In the genomic region with DNA sequence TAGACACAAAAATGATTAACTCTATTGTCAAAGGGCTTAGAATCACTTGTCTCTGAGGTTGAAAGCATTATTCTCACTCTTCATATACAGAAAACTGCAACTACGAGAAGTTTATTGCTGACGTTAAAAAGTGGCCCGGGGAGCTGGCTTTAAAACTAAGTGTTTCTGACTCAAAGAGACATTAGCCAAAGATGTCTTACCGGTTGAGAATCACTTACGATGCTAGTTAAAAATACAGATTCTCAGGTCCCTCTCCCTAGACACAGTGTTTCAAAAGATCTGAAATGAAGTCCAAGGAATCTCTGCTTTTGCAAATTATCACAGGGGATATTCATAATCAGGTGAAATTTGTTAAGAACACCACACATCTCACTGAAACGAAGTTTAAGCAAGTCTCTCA, we compare ENCODE assay signal across 8 cellular contexts. TPM values are rescaled to one million over a fixed set of nuclear protein-coding genes. Genes with fewer than 3 reads are reported as not detected.
DNase-seq lines count a peak whose midpoint lies in the region; ATAC-seq, FAIRE-seq and TF ChIP-seq lines count a peak whose summit lies in the region.

No MANE protein-coding gene starts in this region.

- H3K79me2 ChIP-seq in astrocyte (ENCODE audit: insufficient read depth, low read length): peaks cover 59% of the 10 kb centered on the region

- no peaks in the 10 kb centered on the region for H3K9me3 Mint-ChIP-seq in astrocyte (ENCODE audit: unreplicated experiment)

- H3K36me3 ChIP-seq in astrocyte (ENCODE audit: insufficient read depth, low read length): no peaks in the 10 kb centered on the region
- H3K36me3 ChIP-seq in mesodermal cell (ENCODE audit: control insufficient read depth, insufficient read depth, low read length): no peaks in the 10 kb centered on the region
- H3K36me3 ChIP-seq in body of pancreas (replicated peaks in 1 of 2; ENCODE audit: insufficient read depth in 1 of 2, low read depth in 2 of 2): no peaks in the 10 kb centered on the region

- 71 to 74% methylated on average over 6 of the region's 6 CpGs for WGBS in mesodermal cell (ENCODE audit: insufficient coverage in 2 of 2), 2 experiments
- 43 to 58% methylated on average over 6 of the region's 6 CpGs for WGBS in body of pancreas, 2 donors

- no peaks in the 10 kb centered on the region for H3K4me1 ChIP-seq in astrocyte (ENCODE audit: insufficient read depth, low read length)
- peaks cover 6% of the 10 kb centered on the region for H3K4me1 ChIP-seq in mesodermal cell (ENCODE audit: control insufficient read depth, insufficient read depth, low read length, poor library complexity, severe bottlenecking)
- H3K4me1 ChIP-seq in foreskin keratinocyte: peaks cover 23% of the 10 kb centered on the region
- H3K4me1 ChIP-seq in body of pancreas: peaks cover 17% of the 10 kb centered on the region

- H3K4me3 ChIP-seq in AG04450 (ENCODE audit: low read depth, low read length): peak overlapping the region; percentile 86
- H3K4me3 ChIP-seq in HL-60 (replicated peaks; ENCODE audit: insufficient read depth, low read length): peak overlapping the region; percentile 53
- H3K4me3 ChIP-seq in astrocyte (ENCODE audit: insufficient read depth, low read depth, low read length): peak overlapping the region; percentile 87
- peak overlapping the region; percentile 84 for H3K4me3 ChIP-seq in mesodermal cell (ENCODE audit: extremely low read depth, insufficient read depth, low read length, poor library complexity, severe bottlenecking)
- H3K4me3 ChIP-seq in body of pancreas: peak overlapping the region in 1 of 2 donors; percentile 53

- no peak for TF ChIP-seq POLR2A in body of pancreas (IDR thresholded peaks at IDR 0.05)

- FAIRE-seq in astrocyte (lab: Jason Lieb, UNC): no peak

- POLR2A ChIA-PET in AG04450 (lab: Yijun Ruan, JAX): interaction anchor here (0.9 to 1.4 kb wide), 2 partner anchors 47 kb away, joined by 3 to 8 read pairs; a partner anchor contains a TSS

- H4K20me1 ChIP-seq in astrocyte (ENCODE audit: insufficient read depth, low read length): peaks cover 26% of the 10 kb centered on the region

- H3K4me2 ChIP-seq in astrocyte (ENCODE audit: low read length): peak overlapping the region; percentile 97

- peak overlapping the region; percentile 87 for H3K9ac ChIP-seq in astrocyte (ENCODE audit: low read length)

- H3K9me3 ChIP-seq in AG04450 (ENCODE audit: control insufficient read depth, insufficient read depth, low read length) (no peaks in the 10 kb centered on the region), astrocyte (ENCODE audit: insufficient read depth, low read depth, low read length) (no peaks in the 10 kb centered on the region), mesodermal cell (ENCODE audit: control insufficient read depth, low read length) (no peaks in the 10 kb centered on the region), body of pancreas (no peaks in the 10 kb centered on the region)

- peak overlapping the region; percentile 97 for H3K4me3 Mint-ChIP-seq in astrocyte (ENCODE audit: unreplicated experiment)

- H3K27ac ChIP-seq in AG04450 (ENCODE audit: low read depth, low read length) (no peak overlapping the region), HL-60 (replicated peaks) (no peak overlapping the region), astrocyte (ENCODE audit: low read depth, low read length) (no peak overlapping the region), mesodermal cell (ENCODE audit: low read depth, low read length, severe bottlenecking) (no peak overlapping the region), foreskin keratinocyte (no peak overlapping the region), body of pancreas (no peak overlapping the region)

- H2AFZ ChIP-seq in astrocyte (ENCODE audit: low read depth, low read length): no peak overlapping the region

- H3K27me3 ChIP-seq in AG04450 (ENCODE audit: control insufficient read depth, insufficient read depth, low read length) (no peaks in the 10 kb centered on the region), HL-60 (ENCODE audit: insufficient read depth, poor library complexity, severe bottlenecking) (no peaks in the 10 kb centered on the region), astrocyte (ENCODE audit: insufficient read depth, low read length) (no peaks in the 10 kb centered on the region), foreskin keratinocyte (no peaks in the 10 kb centered on the region), body of pancreas (no peaks in the 10 kb centered on the region)

- no peak for TF ChIP-seq CTCF in AG04450 (IDR thresholded peaks at IDR 0.05; ENCODE audit: low read depth, low read length)
- TF ChIP-seq CTCF in HL-60 (IDR thresholded peaks at IDR 0.05; ENCODE audit: insufficient read depth, low read length): no peak
- no peak for TF ChIP-seq CTCF in astrocyte (IDR thresholded peaks at IDR 0.05; ENCODE audit: insufficient read depth, low read depth, low read length)
- TF ChIP-seq CTCF in foreskin keratinocyte (conservative IDR thresholded peaks at IDR 0.05): no peak
- TF ChIP-seq CTCF in body of pancreas (IDR thresholded peaks at IDR 0.05): no peak

- H3K27ac Mint-ChIP-seq in astrocyte (ENCODE audit: unreplicated experiment): peak overlapping the region; percentile 15

- H3K36me3 Mint-ChIP-seq in astrocyte (ENCODE audit: low read depth, unreplicated experiment): no peaks in the 10 kb centered on the region

- DNase-seq in AG04450 (ENCODE audit: low read depth, low spot score) (no peak), HL-60 (ENCODE audit: low read depth in 1 of 2, low spot score in 1 of 2) (no peak), astrocyte (ENCODE audit: low read depth) (no peak), foreskin keratinocyte (no peak), body of pancreas (no peak)

- CTCF ChIA-PET in AG04450 (lab: Charles Lee): interaction anchor here (1.0 kb wide), 1 partner anchor 34 kb away, joined by 3 read pairs; no protein-coding TSS in a partner anchor

- peaks cover 4% of the 10 kb centered on the region for H3K4me1 Mint-ChIP-seq in astrocyte (ENCODE audit: low read depth, unreplicated experiment)

- H3K27me3 Mint-ChIP-seq in astrocyte (ENCODE audit: low read depth, unreplicated experiment): no peaks in the 10 kb centered on the region

- intact Hi-C loops in body of pancreas (cut with DNase I): no loop called here

- ATAC-seq in HG03457 (IDR thresholded peaks at IDR 0.05; ENCODE audit: unreplicated experiment) (no peak), GM21825 (IDR thresholded peaks at IDR 0.05; ENCODE audit: unreplicated experiment) (no peak), foreskin keratinocyte (no peak), body of pancreas (no peak)

RNA-seq across cellular contexts. Expression of a gene that starts 1.2 kb away (rescaled TPM):
- polyA plus RNA-seq in AG04450 (2011; rRNA removed) (18.4 and 23.5 TPM in 2 replicates), foreskin keratinocyte (8.1 and 10.0 TPM in 2 replicates)
- 10.0 and 14.1 TPM in 2 replicates for polyA minus RNA-seq in AG04450 (2011; rRNA and poly(A)+ RNA removed)
- total RNA-seq in astrocyte (12.2 and 12.8 TPM in 2 replicates), foreskin keratinocyte (16.0 and 16.8 TPM in 2 replicates), body of pancreas (10 to 100 TPM in 1 of 2 donors, 1 to 10 TPM in 1; 8.6 to 17.6 TPM)
- 8.9 TPM for polyA plus RNA-seq in mesodermal cell (2013, experiment 1 of 2)
- polyA plus RNA-seq in mesodermal cell (2013, experiment 2 of 2): 10.6 TPM

RNA-seq across cellular contexts. Expression of a gene that starts 46.9 kb away (rescaled TPM):
- polyA plus RNA-seq in AG04450 (2011; rRNA removed): 14.7 and 23.1 TPM in 2 replicates
- 10.8 and 14.5 TPM in 2 replicates for polyA minus RNA-seq in AG04450 (2011; rRNA and poly(A)+ RNA removed)
- total RNA-seq in astrocyte: 24.7 and 25.3 TPM in 2 replicates
- 15.3 TPM for polyA plus RNA-seq in mesodermal cell (2013, experiment 1 of 2)
- polyA plus RNA-seq in mesodermal cell (2013, experiment 2 of 2): 18.3 TPM
- total RNA-seq in foreskin keratinocyte: 20.9 and 23.5 TPM in 2 replicates
- 14.2 and 14.4 TPM in 2 replicates for polyA plus RNA-seq in foreskin keratinocyte
- 10 to 100 TPM in 1 of 2 donors, 1 to 10 TPM in 1; 7.5 to 23.1 TPM for total RNA-seq in body of pancreas
